ENCODE assay signal across 24 cellular contexts in the genomic region with DNA sequence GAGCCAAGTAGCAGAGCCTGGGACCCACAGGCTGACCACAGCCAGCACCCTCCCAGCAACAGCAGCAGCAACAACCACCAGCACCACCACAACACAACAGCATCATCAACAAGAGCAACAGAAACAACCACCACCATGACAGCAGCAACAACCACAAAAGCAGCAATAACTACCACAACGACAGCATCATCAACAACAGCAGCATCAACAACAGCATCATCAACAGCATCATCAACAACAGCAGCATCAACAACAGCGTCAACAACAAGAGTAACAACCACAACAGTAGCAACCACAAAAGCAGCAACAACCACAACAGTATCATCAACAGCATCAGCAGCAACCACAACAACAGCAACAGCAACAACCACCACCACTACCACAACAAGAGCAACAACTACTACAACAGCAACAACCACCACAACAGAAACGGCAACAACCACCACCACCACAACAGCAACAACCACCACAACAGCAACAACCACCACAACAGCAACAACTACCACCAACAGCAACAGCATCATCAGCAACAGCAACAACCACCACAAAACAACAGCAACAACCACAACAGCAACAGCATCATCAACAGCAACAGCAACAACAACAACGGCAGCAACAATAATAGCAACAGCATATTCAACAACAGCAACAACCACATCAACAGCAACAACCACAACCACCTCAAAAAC. TPM values are rescaled to one million over a fixed set of nuclear protein-coding genes. Genes with fewer than 3 reads are reported as not detected.
"Had no signal": no experiment of that assay in that cellular context is flagged by ENCODE, and none has a peak within 500 bp of the region (broad histone marks: within the 10 kb centered on the region; RNA-seq: fewer than 3 reads in every experiment).

No MANE protein-coding gene starts in this region.

- ATAC-seq: gastroesophageal sphincter; heart left ventricle; naive thymus-derived CD4-positive, alpha-beta T cell; sciatic nerve had no signal

- H2AFZ ChIP-seq: parathyroid adenoma had no signal

- H3K9me3 Mint-ChIP-seq: activated CD4-positive, alpha-beta memory T cell treated with anti-CD3 and anti-CD28 coated beads for 36 hours had no signal

- H3K27ac Mint-ChIP-seq: activated CD4-positive, alpha-beta memory T cell treated with anti-CD3 and anti-CD28 coated beads for 36 hours; memory B cell; naive thymus-derived CD4-positive, alpha-beta T cell had no signal

- H3K27ac ChIP-seq: esophagus muscularis mucosa, gastroesophageal sphincter, heart left ventricle, neutrophil, parathyroid adenoma, stomach, upper lobe of left lung, VCaP had no signal

- H3K36me3 ChIP-seq: esophagus muscularis mucosa, gastroesophageal sphincter, heart left ventricle, neutrophil, stomach, upper lobe of left lung had no signal

- H3K36me3 Mint-ChIP-seq: activated CD4-positive, alpha-beta memory T cell treated with anti-CD3 and anti-CD28 coated beads for 36 hours; naive thymus-derived CD4-positive, alpha-beta T cell had no signal

- H3K4me1 ChIP-seq: esophagus muscularis mucosa, gastroesophageal sphincter, heart left ventricle, parathyroid adenoma, stomach, upper lobe of left lung had no signal

- DNase-seq: activated naive CD4-positive, alpha-beta T cell treated with anti-CD3 and anti-CD28 coated beads, Interleukin-2, amount 50 U/mL, for 16 hours; activated T-cell treated with anti-CD3 and anti-CD28 coated beads for 4 hours; cerebellar nuclear complex; effector CD4-positive, alpha-beta T cell; kidney glomerular epithelial cell; stimulated activated CD4-positive, alpha-beta T cell treated with anti-CD3 and anti-CD28 coated beads, Interleukin-4, amount 100 ng/mL, for 1 hour; stomach had no signal

- H3K9me3 ChIP-seq: esophagus muscularis mucosa, gastroesophageal sphincter, heart left ventricle, neutrophil, stomach, upper lobe of left lung had no signal

- H3K4me2 ChIP-seq: smooth muscle cell had no signal

- H3K27me3 ChIP-seq: upper lobe of left lung had no signal

- H3K9ac ChIP-seq: parathyroid adenoma had no signal

- H3K79me2 ChIP-seq: parathyroid adenoma had no signal

- H3K4me3 Mint-ChIP-seq: activated CD4-positive, alpha-beta memory T cell treated with anti-CD3 and anti-CD28 coated beads for 36 hours; memory B cell; naive thymus-derived CD4-positive, alpha-beta T cell had no signal

- H3K4me3 ChIP-seq: esophagus muscularis mucosa, gastroesophageal sphincter, heart left ventricle, smooth muscle cell, stomach, upper lobe of left lung had no signal

RNA-seq across cellular contexts. Expression of a gene that starts 22.1 kb away (rescaled TPM):
- total RNA-seq: activated CD4-positive, alpha-beta memory T cell treated with anti-CD3 and anti-CD28 coated beads for 36 hours; aorta; endothelial cell of umbilical vein; esophagus muscularis mucosa; gastroesophageal sphincter; heart left ventricle; liver; mucosa of gallbladder; naive thymus-derived CD4-positive, alpha-beta T cell; sciatic nerve; smooth muscle cell; stomach; temporal lobe; upper lobe of left lung had no signal
